ENCODE assay signal across 9 cellular contexts in genomic region chr4:121908346-121908745, GRCh38. TPM values are rescaled to one million over a fixed set of nuclear protein-coding genes. Genes with fewer than 3 reads are reported as not detected.
"Had no signal": no experiment of that assay in that cellular context is flagged by ENCODE, and none has a peak within 500 bp of the region (broad histone marks: within the 10 kb centered on the region; RNA-seq: fewer than 3 reads in every experiment).

No MANE protein-coding gene starts in this region.

- ATAC-seq: GM12878 had no signal

- H3K4me3 ChIP-seq: GM12878 had no signal

- DNase-seq: GDM1, GF-D8 had no signal

- FAIRE-seq: G401.6, GM12878, GM12891, GM12892, GM18507, GM19239 had no signal

RNA-seq across cellular contexts. Expression of gene TRPC3, which starts 43.5 kb away (rescaled TPM):
- total RNA-seq: G401, GM12878 had no signal
- polyA plus RNA-seq: GM12878 had no signal
